In the genomic region with DNA sequence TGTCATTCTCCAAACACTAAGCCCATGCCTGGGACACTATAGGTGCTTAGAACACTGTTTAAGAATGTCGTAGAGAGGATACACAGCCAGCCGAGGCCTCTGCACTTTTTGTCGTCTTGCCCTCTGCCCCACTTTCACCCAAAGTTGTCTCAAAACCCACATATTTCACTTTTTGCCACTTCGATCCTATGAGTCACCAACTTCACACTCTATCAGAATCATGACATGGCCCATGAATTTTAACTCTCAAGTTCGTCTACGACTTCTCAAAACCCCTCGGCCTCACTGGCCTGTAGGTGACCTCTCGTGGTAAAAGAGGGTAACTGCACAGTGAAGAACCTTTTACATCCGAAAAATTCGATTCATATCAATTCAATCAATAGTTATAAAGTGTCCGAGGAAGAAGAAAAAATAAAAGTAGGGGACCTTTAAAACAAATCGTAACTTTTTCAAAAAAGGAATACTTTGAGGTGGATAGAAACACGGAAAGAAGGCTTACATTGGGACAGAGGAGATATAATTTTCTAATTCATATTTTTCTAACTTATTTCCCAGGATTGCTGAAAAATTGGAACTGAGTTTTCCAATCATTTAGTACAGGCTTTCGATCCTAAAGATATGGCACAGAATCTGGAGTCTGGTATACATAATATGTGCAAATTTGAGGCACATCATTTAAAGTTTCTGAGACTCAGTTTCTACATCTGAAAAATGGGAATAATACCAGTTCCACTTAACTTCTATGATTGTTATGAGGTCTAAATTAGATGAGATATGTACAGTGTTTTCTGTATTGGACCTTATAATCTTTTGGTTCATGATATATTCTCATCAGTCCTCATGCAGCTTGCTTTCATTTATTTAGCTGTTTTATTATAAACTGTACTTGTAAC, we compare ENCODE assay signal across 9 cellular contexts.
A peak's percentile ranks its signal among the peaks of the same experiment; 100 is the strongest.
DNase-seq lines count a peak whose midpoint lies in the region; ATAC-seq lines count a peak whose summit lies in the region.
"Had no signal": no experiment of that assay in that cellular context is flagged by ENCODE, and none has a peak within 500 bp of the region (broad histone marks: within the 10 kb centered on the region; RNA-seq: fewer than 3 reads in every experiment).

No MANE protein-coding gene starts in this region.

- no peak overlapping the region for H2BK120ac ChIP-seq in mesenchymal stem cell (ENCODE audit: low read depth, low read length)

- no peak overlapping the region for H2BK15ac ChIP-seq in mesenchymal stem cell (ENCODE audit: low read depth, poor library complexity, severe bottlenecking)

- peaks cover 10% of the 10 kb centered on the region for H3K4me1 ChIP-seq in SJCRH30
- peaks cover 4% of the 10 kb centered on the region for H3K4me1 ChIP-seq in mesenchymal stem cell (ENCODE audit: control insufficient read depth, insufficient read depth, low read depth, low read length)

- H3K4me3 ChIP-seq in SJCRH30, result peak overlapping the region; percentile 36
- H3K4me3 ChIP-seq in mesenchymal stem cell (ENCODE audit: insufficient read depth in 1 of 2, low read depth in 1 of 2, low read length in 2 of 2), result no peak overlapping the region

- H4K8ac ChIP-seq in mesenchymal stem cell (ENCODE audit: low read length), result no peak overlapping the region

- H3K14ac ChIP-seq in mesenchymal stem cell (ENCODE audit: low read length in 2 of 2), result no peak overlapping the region

- H3K27me3 ChIP-seq in SJCRH30 (no peaks in the 10 kb centered on the region), mesenchymal stem cell (ENCODE audit: control insufficient read depth in 1 of 2, insufficient read depth in 1 of 2, low read length in 2 of 2) (no peaks in the 10 kb centered on the region)

- peak overlapping the region in 1 of 2 experiments; percentile 30 for H3K18ac ChIP-seq in mesenchymal stem cell (ENCODE audit: low read depth in 1 of 2, low read length in 2 of 2)

- peaks cover 0 to 10% of the 10 kb centered on the region in 2 donors for H3K27me3 Mint-ChIP-seq in effector memory CD8-positive, alpha-beta T cell

- H3K9me3 ChIP-seq in SJCRH30 (replicated peaks) (no peaks in the 10 kb centered on the region), mesenchymal stem cell (ENCODE audit: control insufficient read depth, low read length) (no peaks in the 10 kb centered on the region)

- no peaks in the 10 kb centered on the region for H3K9me3 Mint-ChIP-seq in effector memory CD8-positive, alpha-beta T cell

- peaks cover 1% of the 10 kb centered on the region for H3K79me1 ChIP-seq in mesenchymal stem cell (replicated peaks; ENCODE audit: low read length, poor library complexity, severe bottlenecking)

- no peak overlapping the region for H2AFZ ChIP-seq in mesenchymal stem cell (ENCODE audit: low read depth, low read length)

- no peak overlapping the region for H3K9ac ChIP-seq in mesenchymal stem cell (ENCODE audit: low read length)

- H3K36me3 ChIP-seq in SJCRH30 (no peaks in the 10 kb centered on the region), mesenchymal stem cell (ENCODE audit: control insufficient read depth in 1 of 2, insufficient read depth in 2 of 2, low read depth in 1 of 2, low read length in 2 of 2) (no peaks in the 10 kb centered on the region)

- peak overlapping the region; percentile 37 for H3K4me2 ChIP-seq in mesenchymal stem cell (ENCODE audit: low read length, poor library complexity, severe bottlenecking)

- H3K36me3 Mint-ChIP-seq in effector memory CD8-positive, alpha-beta T cell (ENCODE audit: insufficient read depth), result no peaks in the 10 kb centered on the region

- no peak overlapping the region for H3K4ac ChIP-seq in mesenchymal stem cell (ENCODE audit: low read depth in 1 of 2, low read length in 2 of 2)

- H3K4me1 Mint-ChIP-seq in effector memory CD8-positive, alpha-beta T cell (ENCODE audit: low read depth in 2 of 2), result peaks cover 0 to 8% of the 10 kb centered on the region in 2 donors

- no peak overlapping the region for H2BK12ac ChIP-seq in mesenchymal stem cell (ENCODE audit: low read length in 2 of 2)

- H2BK5ac ChIP-seq in mesenchymal stem cell (ENCODE audit: low read depth, low read length, poor library complexity, severe bottlenecking), result no peak overlapping the region

- peak overlapping the region; percentile 82 for H3K27ac ChIP-seq in SJCRH30
- no peak overlapping the region for H3K27ac ChIP-seq in mesenchymal stem cell (ENCODE audit: low read length, poor library complexity, severe bottlenecking)
- H3K27ac ChIP-seq: epithelial cell of prostate had no signal

- ATAC-seq in HG03354 (IDR thresholded peaks at IDR 0.05; ENCODE audit: poor library complexity, severe bottlenecking, unreplicated experiment), result peak; percentile 74
- ATAC-seq in effector memory CD8-positive, alpha-beta T cell (replicated peaks), result peak; percentile 89
- ATAC-seq in HG03039 (IDR thresholded peaks at IDR 0.05; ENCODE audit: unreplicated experiment), result no peak

- DNase-seq in stimulated activated CD4-positive, alpha-beta T cell treated with anti-CD3 and anti-CD28 coated beads, Interleukin-15, amount 100 ng/mL, for 24 hours, result peak; percentile 32
- no peak for DNase-seq in stimulated activated CD4-positive, alpha-beta T cell treated with anti-CD3 and anti-CD28 coated beads, Interleukin-4, amount 100 ng/mL, for 1 hour
- DNase-seq in SJCRH30 (peak; percentile 48 to 83), mesenchymal stem cell (peak; percentile 54), activated gamma-delta T cell treated with Interleukin-2 at 50 U/mL for 16 hours (no peak)
- peak; percentile 1 to 20 (median 11) for DNase-seq in effector memory CD8-positive, alpha-beta T cell

- WGBS in mesenchymal stem cell, result 47% methylated on average over 4 of the region's 14 CpGs

- H3K4me3 Mint-ChIP-seq in effector memory CD8-positive, alpha-beta T cell, result no peak overlapping the region

- H2AK5ac ChIP-seq in mesenchymal stem cell (ENCODE audit: low read length, severe bottlenecking), result no peak overlapping the region

- no peak overlapping the region for H4K91ac ChIP-seq in mesenchymal stem cell (ENCODE audit: low read length)

- H3K27ac Mint-ChIP-seq in effector memory CD8-positive, alpha-beta T cell, result no peak overlapping the region

- H3K23ac ChIP-seq in mesenchymal stem cell (ENCODE audit: low read length in 2 of 2), result no peak overlapping the region

Comparison
In these comparisons a context has a peak if more than half of its experiments do, and no peak if none do; other contexts are left out.
1. DNase-seq: peak in stimulated activated CD4-positive, alpha-beta T cell treated with anti-CD3 and anti-CD28 coated beads, Interleukin-15, amount 100 ng/mL, for 24 hours (single experiment), SJCRH30 (2 of 2), effector memory CD8-positive, alpha-beta T cell (3 of 3) and mesenchymal stem cell (single experiment); none in stimulated activated CD4-positive, alpha-beta T cell treated with anti-CD3 and anti-CD28 coated beads, Interleukin-4, amount 100 ng/mL, for 1 hour (single experiment) and activated gamma-delta T cell treated with Interleukin-2 at 50 U/mL for 16 hours (single experiment).